In genomic region chr16:4385066-4385788, GRCh38 we compare ENCODE assay signal across 1 cellular context.
TF ChIP-seq lines count a peak whose summit lies in the region.

No MANE protein-coding gene starts in this region.

TF ChIP-seq in WTC11, 78 proteins besides CTCF, POLR2A, EP300 and RAD21 (continued from another document):
- no peak for TF ChIP-seq ZNF317 (CRISPR knock-in tag; IDR thresholded peaks at IDR 0.05; ENCODE audit: borderline replicate concordance, low read depth)
- TF ChIP-seq CREB1 (CRISPR knock-in tag; IDR thresholded peaks at IDR 0.05), result no peak
- no peak for TF ChIP-seq SMAD4 (CRISPR knock-in tag; IDR thresholded peaks at IDR 0.05)
- no peak for TF ChIP-seq OVOL2 (CRISPR knock-in tag; IDR thresholded peaks at IDR 0.05; ENCODE audit: borderline replicate concordance)
- TF ChIP-seq, protein P1, sequence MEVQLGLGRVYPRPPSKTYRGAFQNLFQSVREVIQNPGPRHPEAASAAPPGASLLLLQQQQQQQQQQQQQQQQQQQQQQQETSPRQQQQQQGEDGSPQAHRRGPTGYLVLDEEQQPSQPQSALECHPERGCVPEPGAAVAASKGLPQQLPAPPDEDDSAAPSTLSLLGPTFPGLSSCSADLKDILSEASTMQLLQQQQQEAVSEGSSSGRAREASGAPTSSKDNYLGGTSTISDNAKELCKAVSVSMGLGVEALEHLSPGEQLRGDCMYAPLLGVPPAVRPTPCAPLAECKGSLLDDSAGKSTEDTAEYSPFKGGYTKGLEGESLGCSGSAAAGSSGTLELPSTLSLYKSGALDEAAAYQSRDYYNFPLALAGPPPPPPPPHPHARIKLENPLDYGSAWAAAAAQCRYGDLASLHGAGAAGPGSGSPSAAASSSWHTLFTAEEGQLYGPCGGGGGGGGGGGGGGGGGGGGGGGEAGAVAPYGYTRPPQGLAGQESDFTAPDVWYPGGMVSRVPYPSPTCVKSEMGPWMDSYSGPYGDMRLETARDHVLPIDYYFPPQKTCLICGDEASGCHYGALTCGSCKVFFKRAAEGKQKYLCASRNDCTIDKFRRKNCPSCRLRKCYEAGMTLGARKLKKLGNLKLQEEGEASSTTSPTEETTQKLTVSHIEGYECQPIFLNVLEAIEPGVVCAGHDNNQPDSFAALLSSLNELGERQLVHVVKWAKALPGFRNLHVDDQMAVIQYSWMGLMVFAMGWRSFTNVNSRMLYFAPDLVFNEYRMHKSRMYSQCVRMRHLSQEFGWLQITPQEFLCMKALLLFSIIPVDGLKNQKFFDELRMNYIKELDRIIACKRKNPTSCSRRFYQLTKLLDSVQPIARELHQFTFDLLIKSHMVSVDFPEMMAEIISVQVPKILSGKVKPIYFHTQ (CRISPR knock-in tag; IDR thresholded peaks at IDR 0.05), result no peak
- TF ChIP-seq ATF2 (CRISPR knock-in tag; IDR thresholded peaks at IDR 0.05; ENCODE audit: borderline replicate concordance, low read depth), result no peak
- no peak for TF ChIP-seq ATF1 (CRISPR knock-in tag; IDR thresholded peaks at IDR 0.05)
- TF ChIP-seq JAZF1 (CRISPR knock-in tag; IDR thresholded peaks at IDR 0.05), result no peak
- TF ChIP-seq GABPB1 (CRISPR knock-in tag; IDR thresholded peaks at IDR 0.05), result no peak
- TF ChIP-seq PRDM15 (CRISPR knock-in tag; IDR thresholded peaks at IDR 0.05), result no peak
- no peak for TF ChIP-seq ZNF138 (CRISPR knock-in tag; conservative IDR thresholded peaks at IDR 0.05)
- TF ChIP-seq FOXK1 (CRISPR knock-in tag; IDR thresholded peaks at IDR 0.05), result no peak
- TF ChIP-seq AFF4 (CRISPR knock-in tag; IDR thresholded peaks at IDR 0.05; ENCODE audit: borderline replicate concordance), result no peak
